Comparison of ENCODE assay signal across 9 cellular contexts in genomic region chr1:172342584-172343245, GRCh38.
DNase-seq lines count a peak whose midpoint lies in the region; ATAC-seq, FAIRE-seq and TF ChIP-seq lines count a peak whose summit lies in the region.
"Had no signal": no experiment of that assay in that cellular context is flagged by ENCODE, and none has a peak within 500 bp of the region (broad histone marks: within the 10 kb centered on the region; RNA-seq: fewer than 3 reads in every experiment).

No MANE protein-coding gene starts in this region.

- H3K9ac ChIP-seq in BLaER1 (no peak overlapping the region; the same call in 1 of the 2 replicates), keratinocyte (ENCODE audit: control insufficient read depth, extremely low read depth, insufficient read depth, low read length) (no peak overlapping the region)

- TF ChIP-seq CTCF in OCI-LY7 (conservative IDR thresholded peaks at IDR 0.05; ENCODE audit: low read length) = no peak
- no peak for TF ChIP-seq CTCF in keratinocyte (optimal IDR thresholded peaks at IDR 0.05 in 1 of 3, IDR thresholded peaks at IDR 0.05 in 1 of 3, conservative IDR thresholded peaks at IDR 0.05 in 1 of 3; ENCODE audit: extremely low read depth in 1 of 3, insufficient read depth in 2 of 3, low read length in 3 of 3)

- H3K9me3 ChIP-seq in BLaER1 = peaks cover 21% of the 10 kb centered on the region
- peaks cover 12% of the 10 kb centered on the region; the same call in 1 of the 2 replicates for H3K9me3 ChIP-seq in OCI-LY7 (ENCODE audit: low read length)
- H3K9me3 ChIP-seq in keratinocyte (ENCODE audit: control insufficient read depth, low read depth, low read length) = no peaks in the 10 kb centered on the region

- CTCF ChIA-PET in OCI-LY7 (lab: Charles Lee; ENCODE audit: unreplicated experiment) = no interaction called here

- H3K27me3 ChIP-seq in BLaER1 (no peaks in the 10 kb centered on the region), keratinocyte (ENCODE audit: control insufficient read depth, extremely low read depth, insufficient read depth, low read length) (no peaks in the 10 kb centered on the region)

- H3K79me2 ChIP-seq in OCI-LY7 (ENCODE audit: insufficient read depth, low read depth, low read length) = no peaks in the 10 kb centered on the region
- no peaks in the 10 kb centered on the region for H3K79me2 ChIP-seq in keratinocyte (ENCODE audit: control insufficient read depth, insufficient read depth, low read length)

- H3K27ac ChIP-seq in BLaER1 (peak overlapping the region; percentile 35; the same call in 1 of the 2 replicates), OCI-LY7 (ENCODE audit: low read depth, low read length, poor library complexity, severe bottlenecking) (no peak overlapping the region), keratinocyte (ENCODE audit: control insufficient read depth, insufficient read depth, low read length) (peak overlapping the region; percentile 45)

- POLR2A ChIA-PET in OCI-LY7 (lab: Charles Lee) = interaction anchor here (0.6 to 1.5 kb wide), 3 partner anchors 16 to 59 kb away, joined by 3 to 9 read pairs (median 4); no protein-coding TSS in a partner anchor

- ATAC-seq in GM21737 (IDR thresholded peaks at IDR 0.05; ENCODE audit: unreplicated experiment) = peak; percentile 43

- H3K4me2 ChIP-seq in BLaER1 (peak overlapping the region; percentile 37), OCI-LY7 (ENCODE audit: low read length) (peak overlapping the region; percentile 47), keratinocyte (ENCODE audit: control insufficient read depth, extremely low read depth, insufficient read depth, low read depth, low read length) (peak overlapping the region; percentile 61)

- dilution Hi-C loops in keratinocyte (cut with MboI; ENCODE audit: extremely low pct_ligation_motif_present, low sequenced_read_pairs) = no loop called here

- H4K20me1 ChIP-seq in BLaER1 = no peaks in the 10 kb centered on the region
- no peaks in the 10 kb centered on the region for H4K20me1 ChIP-seq in OCI-LY7 (ENCODE audit: insufficient read depth, low read length)
- no peaks in the 10 kb centered on the region for H4K20me1 ChIP-seq in keratinocyte (ENCODE audit: control insufficient read depth, extremely low read depth, insufficient read depth, low read length)

- peaks cover 20% of the 10 kb centered on the region for H3K4me1 ChIP-seq in BLaER1
- peaks cover 17% of the 10 kb centered on the region for H3K4me1 ChIP-seq in OCI-LY7 (ENCODE audit: insufficient read depth, low read length, poor library complexity, severe bottlenecking)
- H3K4me1 ChIP-seq in keratinocyte (ENCODE audit: control insufficient read depth, extremely low read depth, insufficient read depth, low read length) = peaks cover 20% of the 10 kb centered on the region

- intact Hi-C loops in OCI-LY7 (cut with micrococcal nuclease; ENCODE audit: unreplicated experiment) = no loop called here

- H3K9me2 ChIP-seq in OCI-LY7 (ENCODE audit: insufficient read depth, low read length) = no peaks in the 10 kb centered on the region

- peak; percentile 53 for FAIRE-seq in keratinocyte (lab: Jason Lieb, UNC)

- no peaks in the 10 kb centered on the region for H3K9me1 ChIP-seq in keratinocyte (ENCODE audit: control insufficient read depth, extremely low read depth, insufficient read depth, low read length)

- BruUV-seq in OCI-LY7 (replicated peaks; lab: Mats Ljungman, UMichigan) = no TSS peak

- H3K4me3 ChIP-seq in BLaER1 (no peak overlapping the region), OCI-LY7 (ENCODE audit: low read depth, low read length, poor library complexity, severe bottlenecking) (no peak overlapping the region), keratinocyte (ENCODE audit: control insufficient read depth in 2 of 3, extremely low read depth in 1 of 3, insufficient read depth in 2 of 3, low read depth in 1 of 3, low read length in 3 of 3) (no peak overlapping the region)

- DNase-seq in OCI-LY7 (ENCODE audit: low spot score) = no peak
- no peak for DNase-seq in keratinocyte (ENCODE audit: low read depth, low spot score)
- no peak for DNase-seq in NCI-H345 treated with DMSO at 0.1 percent for 48 hours (lab: John Stamatoyannopoulos, UW; ENCODE audit: unreplicated experiment)
- no peak for DNase-seq in EL
- no peak for DNase-seq in NCI-H1092 treated with DMSO at 0.1 percent for 48 hours (lab: John Stamatoyannopoulos, UW)
- no peak for DNase-seq in DMS53 treated with DMSO at 0.1 percent for 48 hours (lab: John Stamatoyannopoulos, UW; ENCODE audit: unreplicated experiment)
- DNase-seq: NCI-H146 had no signal

- H2AFZ ChIP-seq in OCI-LY7 (ENCODE audit: low read length) (peak overlapping the region; percentile 58), keratinocyte (ENCODE audit: control insufficient read depth, low read length) (peak overlapping the region; percentile 11)

- no peaks in the 10 kb centered on the region for H3K36me3 ChIP-seq in BLaER1
- H3K36me3 ChIP-seq in OCI-LY7 (ENCODE audit: insufficient read depth, low read length) = no peaks in the 10 kb centered on the region
- no peaks in the 10 kb centered on the region for H3K36me3 ChIP-seq in keratinocyte (ENCODE audit: control insufficient read depth in 2 of 2, extremely low read depth in 1 of 2, insufficient read depth in 2 of 2, low read length in 2 of 2)
